24 cellular contexts compared by ENCODE assay signal in genomic region chr4:168755643-168756482, GRCh38.
DNase-seq lines count a peak whose midpoint lies in the region; ATAC-seq and TF ChIP-seq lines count a peak whose summit lies in the region.
"Had no signal": no experiment of that assay in that cellular context is flagged by ENCODE, and none has a peak within 500 bp of the region (broad histone marks: within the 10 kb centered on the region; RNA-seq: fewer than 3 reads in every experiment).

No MANE protein-coding gene starts in this region.

- H3K36me3 ChIP-seq in adipocyte (ENCODE audit: control insufficient read depth, insufficient read depth, low read length, severe bottlenecking): no peaks in the 10 kb centered on the region
- H3K36me3 ChIP-seq: neutrophil, thyroid gland had no signal

- DNase-seq in HT1080 (ENCODE audit: low read depth) (peak; percentile 79), adipocyte (ENCODE audit: low read depth) (peak; percentile 59), fibroblast of villous mesenchyme (ENCODE audit: low read depth) (peak; percentile 47), CD1c-positive myeloid dendritic cell (ENCODE audit: extremely low spot score) (no peak), NOMO-1 treated with dmso at 0.1 percent for 144 hours (lab: John Stamatoyannopoulos, UW; ENCODE audit: unreplicated experiment) (no peak)
- DNase-seq in stimulated activated naive B cell treated with anti-CD40 and anti-IgM and Interleukin-4, amounts not matched to agents 10 μg/mL and 1 μg/mL and 100 μg/mL, for 72 hours: no peak
- DNase-seq: activated CD4-positive, alpha-beta memory T cell treated with anti-CD3 and anti-CD28 coated beads for 36 hours; activated CD4-positive, CD25-positive, alpha-beta regulatory T cell; activated effector memory CD4-positive, alpha-beta T cell treated with Interleukin-2 at 50 U/mL for 16 hours; DMS79; foreskin melanocyte; Karpas-422; NCI-H1105 treated with DMSO at 0.1 percent for 48 hours; NCI-H2081; NCI-H446 treated with DMSO at 0.1 percent for 48 hours; small intestine; stimulated activated CD4-positive, alpha-beta T cell treated with anti-CD3 and anti-CD28 coated beads, Interleukin-4, amount 100 ng/mL, for 1 hour; stimulated activated naive CD8-positive, alpha-beta T cell treated with anti-CD3 and anti-CD28 coated beads, Interleukin-15, Interleukin-2, amounts not matched to agents 100 U/mL and 50 U/mL, for 24 hours; T1000; thyroid gland had no signal

- H3K4me3 Mint-ChIP-seq in stimulated activated naive B cell treated with anti-CD40 and anti-IgM and Interleukin-4, amounts not matched to agents 10 μg/mL and 1 μg/mL and 100 μg/mL, for 72 hours: no peak overlapping the region
- H3K4me3 Mint-ChIP-seq: activated CD4-positive, alpha-beta memory T cell treated with anti-CD3 and anti-CD28 coated beads for 36 hours; B cell had no signal

- H3K4me3 ChIP-seq in adipocyte (ENCODE audit: low read length) (no peak overlapping the region), fibroblast of villous mesenchyme (ENCODE audit: low read depth, low read length) (no peak overlapping the region)
- H3K4me3 ChIP-seq: lung, thyroid gland had no signal

- H3K27ac Mint-ChIP-seq in stimulated activated naive B cell treated with anti-CD40 and anti-IgM and Interleukin-4, amounts not matched to agents 10 μg/mL and 1 μg/mL and 100 μg/mL, for 72 hours: no peak overlapping the region
- H3K27ac Mint-ChIP-seq: activated CD4-positive, alpha-beta memory T cell treated with anti-CD3 and anti-CD28 coated beads for 36 hours; B cell had no signal

- peaks cover 8 to 18% of the 10 kb centered on the region in 2 donors for H3K27me3 Mint-ChIP-seq in stimulated activated naive B cell treated with anti-CD40 and anti-IgM and Interleukin-4, amounts not matched to agents 10 μg/mL and 1 μg/mL and 100 μg/mL, for 72 hours

- H3K36me3 Mint-ChIP-seq in stimulated activated naive B cell treated with anti-CD40 and anti-IgM and Interleukin-4, amounts not matched to agents 10 μg/mL and 1 μg/mL and 100 μg/mL, for 72 hours: no peaks in the 10 kb centered on the region
- H3K36me3 Mint-ChIP-seq: activated CD4-positive, alpha-beta memory T cell treated with anti-CD3 and anti-CD28 coated beads for 36 hours had no signal

- no peaks in the 10 kb centered on the region for H3K27me3 ChIP-seq in adipocyte (replicated peaks; ENCODE audit: control insufficient read depth, insufficient read depth, low read length)
- H3K27me3 ChIP-seq: neutrophil, thyroid gland had no signal

- peak; percentile 67 to 73 for ATAC-seq in stimulated activated naive B cell treated with anti-CD40 and anti-IgM and Interleukin-4, amounts not matched to agents 10 μg/mL and 1 μg/mL and 100 μg/mL, for 72 hours (replicated peaks)
- ATAC-seq in GM19324 (IDR thresholded peaks at IDR 0.05; ENCODE audit: low FRiP score, unreplicated experiment): no peak
- ATAC-seq: stimulated activated naive CD8-positive, alpha-beta T cell treated with anti-CD3 and anti-CD28 coated beads, Interleukin-15, Interleukin-2, amounts not matched to agents 100 U/mL and 50 U/mL, for 24 hours had no signal

- no peak overlapping the region for H3K9ac ChIP-seq in adipocyte (ENCODE audit: low read length)

- H3K4me1 Mint-ChIP-seq in stimulated activated naive B cell treated with anti-CD40 and anti-IgM and Interleukin-4, amounts not matched to agents 10 μg/mL and 1 μg/mL and 100 μg/mL, for 72 hours: peaks cover 0 to 17% of the 10 kb centered on the region in 2 donors
- H3K4me1 Mint-ChIP-seq: B cell had no signal

- H3K9me3 Mint-ChIP-seq in stimulated activated naive B cell treated with anti-CD40 and anti-IgM and Interleukin-4, amounts not matched to agents 10 μg/mL and 1 μg/mL and 100 μg/mL, for 72 hours: peaks cover 2 to 4% of the 10 kb centered on the region in 2 donors
- H3K9me3 Mint-ChIP-seq: activated CD4-positive, alpha-beta memory T cell treated with anti-CD3 and anti-CD28 coated beads for 36 hours had no signal

- H3K4me1 ChIP-seq in adipocyte (ENCODE audit: control insufficient read depth, insufficient read depth, low read length): peaks cover 32% of the 10 kb centered on the region

- no peak for TF ChIP-seq CTCF in fibroblast of villous mesenchyme (IDR thresholded peaks at IDR 0.05; ENCODE audit: insufficient read depth, low read depth, low read length)

- no peaks in the 10 kb centered on the region for H3K9me3 ChIP-seq in adipocyte (ENCODE audit: control insufficient read depth, low read length)
- H3K9me3 ChIP-seq: neutrophil, thyroid gland had no signal

Comparison
In these comparisons a context has a peak if more than half of its experiments do, and no peak if none do; other contexts are left out.
1. DNase-seq: peak in HT1080 (single experiment), adipocyte (single experiment) and fibroblast of villous mesenchyme (single experiment); none in stimulated activated naive B cell treated with anti-CD40 and anti-IgM and Interleukin-4, amounts not matched to agents 10 μg/mL and 1 μg/mL and 100 μg/mL, for 72 hours (single experiment), CD1c-positive myeloid dendritic cell (single experiment) and NOMO-1 treated with dmso at 0.1 percent for 144 hours (single experiment).